ENCODE assay signal across 9 cellular contexts in genomic region chr3:195105841-195106417, GRCh38.
DNase-seq lines count a peak whose midpoint lies in the region; ATAC-seq and TF ChIP-seq lines count a peak whose summit lies in the region.
"Had no signal": no experiment of that assay in that cellular context is flagged by ENCODE, and none has a peak within 500 bp of the region (broad histone marks: within the 10 kb centered on the region; RNA-seq: fewer than 3 reads in every experiment).

No MANE protein-coding gene starts in this region.

- H3K4me3 ChIP-seq in astrocyte of the spinal cord (ENCODE audit: low read depth, low read length): peak overlapping the region; percentile 4
- H3K4me3 ChIP-seq in right lobe of liver: peak overlapping the region in 2 of 3 donors; percentile 7 to 21

- no peak overlapping the region for H3K27ac Mint-ChIP-seq in activated T-cell treated with anti-CD3 and anti-CD28 coated beads, Interleukin-2, amount 50 U/mL, for 72 hours
- H3K27ac Mint-ChIP-seq in type B pancreatic cell: peak overlapping the region; percentile 67

- in situ Hi-C loops in astrocyte of the spinal cord (cut with HindIII; ENCODE audit: low sequenced_read_pairs): no loop called here

- DNase-seq in activated T-cell treated with anti-CD3 and anti-CD28 coated beads, Interleukin-2, amount 50 U/mL, for 72 hours: no peak
- DNase-seq in activated T-cell treated with anti-CD3 and anti-CD28 coated beads for 4 hours (no peak), astrocyte of the spinal cord (ENCODE audit: low read depth, low spot score) (no peak), right lobe of liver (no peak), type B pancreatic cell (ENCODE audit: extremely low spot score, unreplicated experiment) (no peak), mucosa of gallbladder (ENCODE audit: low spot score) (no peak), NCI-H510A treated with DMSO at 0.1 percent for 48 hours (lab: John Stamatoyannopoulos, UW) (no peak)
- DNase-seq: NCI-H187 treated with DMSO at 0.1 percent for 48 hours had no signal

- WGBS in right lobe of liver (ENCODE audit: insufficient coverage, low coverage, low lambda C conversion rate, missing lambda C conversion rate): 65% methylated on average over 12 of the region's 12 CpGs

- no peaks in the 10 kb centered on the region for H3K27me3 ChIP-seq in right lobe of liver

- peaks cover 7% of the 10 kb centered on the region for H3K4me1 Mint-ChIP-seq in activated T-cell treated with anti-CD3 and anti-CD28 coated beads, Interleukin-2, amount 50 U/mL, for 72 hours (ENCODE audit: low read depth)
- H3K4me1 Mint-ChIP-seq in type B pancreatic cell (ENCODE audit: unreplicated experiment): peaks cover 50% of the 10 kb centered on the region

- no peak for ATAC-seq in activated T-cell treated with anti-CD3 and anti-CD28 coated beads, Interleukin-2, amount 50 U/mL, for 72 hours (replicated peaks in 1 of 2)
- ATAC-seq in right lobe of liver (peak; percentile 2 to 12 (median 4)), HG03196 (IDR thresholded peaks at IDR 0.05; ENCODE audit: unreplicated experiment) (no peak)

- intact Hi-C loops in right lobe of liver (cut with DNase I): loop anchor here (2.0 to 10.0 kb wide), 3 partner anchors 71 to 425 kb away; no protein-coding TSS in a partner anchor

- no peak for TF ChIP-seq POLR2A in right lobe of liver (IDR thresholded peaks at IDR 0.05)

- peak overlapping the region; percentile 68 to 80 for H3K4me3 Mint-ChIP-seq in activated T-cell treated with anti-CD3 and anti-CD28 coated beads, Interleukin-2, amount 50 U/mL, for 72 hours
- H3K4me3 Mint-ChIP-seq in type B pancreatic cell: peak overlapping the region; percentile 19

- TF ChIP-seq CTCF in astrocyte of the spinal cord (IDR thresholded peaks at IDR 0.05; ENCODE audit: low read depth, low read length): no peak
- no peak for TF ChIP-seq CTCF in right lobe of liver (IDR thresholded peaks at IDR 0.05)
- TF ChIP-seq CTCF in type B pancreatic cell (conservative IDR thresholded peaks at IDR 0.05): no peak

- H3K9me3 ChIP-seq in right lobe of liver: no peaks in the 10 kb centered on the region

- H3K27ac ChIP-seq in right lobe of liver: peak overlapping the region; percentile 56 to 72 (median 67)

- no peaks in the 10 kb centered on the region for H3K36me3 Mint-ChIP-seq in activated T-cell treated with anti-CD3 and anti-CD28 coated beads, Interleukin-2, amount 50 U/mL, for 72 hours (ENCODE audit: insufficient read depth in 2 of 2)
- H3K36me3 Mint-ChIP-seq in type B pancreatic cell: peaks cover 6% of the 10 kb centered on the region

- H3K9me3 Mint-ChIP-seq in activated T-cell treated with anti-CD3 and anti-CD28 coated beads, Interleukin-2, amount 50 U/mL, for 72 hours: no peaks in the 10 kb centered on the region
- no peaks in the 10 kb centered on the region for H3K9me3 Mint-ChIP-seq in type B pancreatic cell

- H3K27me3 Mint-ChIP-seq in activated T-cell treated with anti-CD3 and anti-CD28 coated beads, Interleukin-2, amount 50 U/mL, for 72 hours (ENCODE audit: low read depth): no peaks in the 10 kb centered on the region
- no peaks in the 10 kb centered on the region for H3K27me3 Mint-ChIP-seq in type B pancreatic cell

- H3K36me3 ChIP-seq in right lobe of liver: no peaks in the 10 kb centered on the region

- peaks cover 0 to 24% (median 7%) of the 10 kb centered on the region in 4 donors for H3K4me1 ChIP-seq in right lobe of liver

Comparison
In these comparisons a context has a peak if more than half of its experiments do, and no peak if none do; other contexts are left out.
1. ATAC-seq: peak in right lobe of liver (4 of 4); none in activated T-cell treated with anti-CD3 and anti-CD28 coated beads, Interleukin-2, amount 50 U/mL, for 72 hours (0 of 2) and HG03196 (single experiment).